Comparison of ENCODE assay signal across 16 cellular contexts in the genomic region with DNA sequence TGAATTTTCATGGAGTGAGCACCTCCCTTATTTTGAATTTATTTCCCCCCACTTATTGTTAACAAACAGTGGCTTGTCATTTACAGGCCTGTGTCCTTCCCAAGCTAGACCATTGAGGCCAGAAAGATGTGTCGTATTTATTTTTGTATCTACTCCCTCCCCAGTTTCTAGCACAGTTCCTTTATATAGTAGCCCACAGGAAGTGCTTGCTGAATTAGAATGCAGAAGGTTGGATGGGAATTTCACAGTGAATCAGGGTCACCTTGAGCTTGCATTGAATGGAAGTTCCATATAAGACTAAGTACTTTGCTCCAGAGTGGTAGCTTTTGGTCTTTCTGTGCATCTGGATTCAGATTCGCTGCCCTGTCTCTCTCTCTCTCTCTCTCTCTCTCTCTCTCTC. TPM values are rescaled to one million over a fixed set of nuclear protein-coding genes. Genes with fewer than 3 reads are reported as not detected.
DNase-seq lines count a peak whose midpoint lies in the region; ATAC-seq, FAIRE-seq and TF ChIP-seq lines count a peak whose summit lies in the region.
"Had no signal": no experiment of that assay in that cellular context is flagged by ENCODE, and none has a peak within 500 bp of the region (broad histone marks: within the 10 kb centered on the region; RNA-seq: fewer than 3 reads in every experiment).

No MANE protein-coding gene starts in this region.

- no peak overlapping the region for H3K4me3 Mint-ChIP-seq in astrocyte (ENCODE audit: unreplicated experiment)
- H3K4me3 Mint-ChIP-seq: CD8-positive, alpha-beta T cell had no signal

- peak overlapping the region; percentile 29 for H3K4me2 ChIP-seq in astrocyte (ENCODE audit: low read length)
- H3K4me2 ChIP-seq: A549 had no signal

- ATAC-seq in foreskin keratinocyte = no peak
- no peak for ATAC-seq in HG03442 (IDR thresholded peaks at IDR 0.05; ENCODE audit: unreplicated experiment)
- ATAC-seq: A549; CD8-positive, alpha-beta T cell had no signal

- H3K4me3 ChIP-seq in astrocyte (ENCODE audit: insufficient read depth, low read depth, low read length) = no peak overlapping the region
- H3K4me3 ChIP-seq: A549, GM23248 had no signal

- no peak overlapping the region for H3K27ac ChIP-seq in astrocyte (ENCODE audit: low read depth, low read length)
- no peak overlapping the region for H3K27ac ChIP-seq in foreskin keratinocyte
- H3K27ac ChIP-seq: A549, C4-2B, GM23248 had no signal

- H3K4me1 Mint-ChIP-seq in astrocyte (ENCODE audit: low read depth, unreplicated experiment) = peaks cover 19% of the 10 kb centered on the region

- no peaks in the 10 kb centered on the region for H3K9me3 Mint-ChIP-seq in astrocyte (ENCODE audit: unreplicated experiment)
- H3K9me3 Mint-ChIP-seq: CD8-positive, alpha-beta T cell had no signal

- H4K20me1 ChIP-seq in astrocyte (ENCODE audit: insufficient read depth, low read length) = no peaks in the 10 kb centered on the region

- H3K79me2 ChIP-seq in astrocyte (ENCODE audit: insufficient read depth, low read length) = no peaks in the 10 kb centered on the region

- H3K4me1 ChIP-seq in astrocyte (ENCODE audit: insufficient read depth, low read length) (peaks cover 21% of the 10 kb centered on the region), foreskin keratinocyte (no peaks in the 10 kb centered on the region)
- H3K4me1 ChIP-seq: A549, BE2C had no signal

- H3K36me3 Mint-ChIP-seq in astrocyte (ENCODE audit: low read depth, unreplicated experiment) = no peaks in the 10 kb centered on the region
- H3K36me3 Mint-ChIP-seq: CD8-positive, alpha-beta T cell had no signal

- no peak for FAIRE-seq in astrocyte (lab: Jason Lieb, UNC)
- FAIRE-seq: A549 had no signal

- no peak overlapping the region for H2AFZ ChIP-seq in astrocyte (ENCODE audit: low read depth, low read length)
- H2AFZ ChIP-seq: GM23248 had no signal

- DNase-seq in EH (ENCODE audit: low read depth) = peak; percentile 46
- DNase-seq in HT1080 (ENCODE audit: low read depth) = peak; percentile 18
- no peak for DNase-seq in astrocyte (ENCODE audit: low read depth)
- peak; percentile 68 for DNase-seq in myocyte (ENCODE audit: low read depth)
- no peak for DNase-seq in foreskin keratinocyte
- DNase-seq in NCI-H1930 (lab: John Stamatoyannopoulos, UW) = no peak
- DNase-seq: BE2C; CD8-positive, alpha-beta T cell; COR-L47; DND-41; GM23248; H7; KG1 had no signal

- TF ChIP-seq CTCF in astrocyte (IDR thresholded peaks at IDR 0.05; ENCODE audit: insufficient read depth, low read depth, low read length) = no peak
- TF ChIP-seq CTCF in foreskin keratinocyte (conservative IDR thresholded peaks at IDR 0.05) = no peak

- no peaks in the 10 kb centered on the region for H3K36me3 ChIP-seq in astrocyte (ENCODE audit: insufficient read depth, low read length)
- H3K36me3 ChIP-seq: BE2C had no signal

- no peaks in the 10 kb centered on the region for H3K27me3 ChIP-seq in astrocyte (ENCODE audit: insufficient read depth, low read length)
- H3K27me3 ChIP-seq in foreskin keratinocyte = no peaks in the 10 kb centered on the region
- H3K27me3 ChIP-seq: BE2C had no signal

- no peaks in the 10 kb centered on the region for H3K9me3 ChIP-seq in astrocyte (ENCODE audit: insufficient read depth, low read depth, low read length)
- H3K9me3 ChIP-seq: A549, BE2C had no signal

- H3K27me3 Mint-ChIP-seq in astrocyte (ENCODE audit: low read depth, unreplicated experiment) = no peaks in the 10 kb centered on the region

- no peak overlapping the region for H3K27ac Mint-ChIP-seq in astrocyte (ENCODE audit: unreplicated experiment)
- H3K27ac Mint-ChIP-seq: CD8-positive, alpha-beta T cell had no signal

- no peak overlapping the region for H3K9ac ChIP-seq in astrocyte (ENCODE audit: low read length)
- H3K9ac ChIP-seq: GM23248 had no signal

RNA-seq across cellular contexts. Expression of gene OSBP2, which starts 35.7 kb away (rescaled TPM):
- total RNA-seq in HT1080 (2014; rRNA removed; shearing (Covaris generic)) = 22.5 and 24.3 TPM in 2 replicates
- 16.3 and 17.5 TPM in 2 replicates for polyA plus RNA-seq in HT1080 (2015; cell fraction: cytosol; rRNA removed)
- polyA plus RNA-seq in HT1080 (2015; cell fraction: nucleus; rRNA removed) = 5.5 and 6.7 TPM in 2 replicates
- total RNA-seq in astrocyte = 0.48 and 0.89 TPM in 2 replicates
- total RNA-seq in myocyte = 19.3 and 29.7 TPM in 2 replicates
- 7.3 TPM for polyA plus RNA-seq in myocyte (2012)
- total RNA-seq in foreskin keratinocyte = 2.0 and 2.4 TPM in 2 replicates
- polyA plus RNA-seq in foreskin keratinocyte = 1.0 and 1.2 TPM in 2 replicates

Comparison
In these comparisons a context has a peak if more than half of its experiments do, and no peak if none do; other contexts are left out.
1. DNase-seq: peak in EH (single experiment), HT1080 (single experiment) and myocyte (single experiment); none in astrocyte (single experiment), foreskin keratinocyte (0 of 2) and NCI-H1930 (0 of 2).